ENCODE assay signal across 8 cellular contexts in genomic region chr11:44600739-44601416, GRCh38. TPM values are rescaled to one million over a fixed set of nuclear protein-coding genes. Genes with fewer than 3 reads are reported as not detected.
DNase-seq lines count a peak whose midpoint lies in the region; ATAC-seq and TF ChIP-seq lines count a peak whose summit lies in the region.

No MANE protein-coding gene starts in this region.

- H2BK15ac ChIP-seq in mesenchymal stem cell (ENCODE audit: low read depth, poor library complexity, severe bottlenecking): no peak overlapping the region

- no peak overlapping the region for H2BK120ac ChIP-seq in mesenchymal stem cell (ENCODE audit: low read depth, low read length)

- H3K9me3 Mint-ChIP-seq in effector memory CD8-positive, alpha-beta T cell: no peaks in the 10 kb centered on the region

- no peak overlapping the region for H3K23ac ChIP-seq in mesenchymal stem cell (ENCODE audit: low read length in 2 of 2)

- H3K14ac ChIP-seq in mesenchymal stem cell (ENCODE audit: low read length in 2 of 2): no peak overlapping the region

- H3K9ac ChIP-seq in mesenchymal stem cell (ENCODE audit: low read length): no peak overlapping the region

- WGBS in stomach, 5 donors: 68 to 90% (median 83%) methylated on average over 4 to 11 of the region's 11 CpGs
- WGBS in mesenchymal stem cell: 75% methylated on average over 11 of the region's 11 CpGs

- no peaks in the 10 kb centered on the region for H3K36me3 ChIP-seq in A673 (ENCODE audit: insufficient read depth, low read length, poor library complexity, severe bottlenecking)
- H3K36me3 ChIP-seq in stomach: peaks cover 7 to 54% (median 29%) of the 10 kb centered on the region in 4 donors
- H3K36me3 ChIP-seq in mesenchymal stem cell (ENCODE audit: control insufficient read depth in 1 of 2, insufficient read depth in 2 of 2, low read depth in 1 of 2, low read length in 2 of 2): peaks cover 8 to 86% of the 10 kb centered on the region in 2 experiments

- H3K9me3 ChIP-seq in A673 (ENCODE audit: low read depth, low read length, poor library complexity, severe bottlenecking) (no peaks in the 10 kb centered on the region), stomach (no peaks in the 10 kb centered on the region), mesenchymal stem cell (ENCODE audit: control insufficient read depth, low read length) (no peaks in the 10 kb centered on the region)

- H3K27me3 Mint-ChIP-seq in effector memory CD8-positive, alpha-beta T cell: no peaks in the 10 kb centered on the region

- peak overlapping the region; percentile 60 to 68 for H3K27ac Mint-ChIP-seq in effector memory CD8-positive, alpha-beta T cell

- no peak overlapping the region for H2AFZ ChIP-seq in mesenchymal stem cell (ENCODE audit: low read depth, low read length)

- no peak overlapping the region for H4K91ac ChIP-seq in mesenchymal stem cell (ENCODE audit: low read length)

- no peak overlapping the region for H3K4ac ChIP-seq in mesenchymal stem cell (ENCODE audit: low read depth in 1 of 2, low read length in 2 of 2)

- H3K27me3 ChIP-seq in A673 (replicated peaks; ENCODE audit: insufficient read depth, low read depth, low read length, poor library complexity) (no peaks in the 10 kb centered on the region), stomach (no peaks in the 10 kb centered on the region), mesenchymal stem cell (ENCODE audit: control insufficient read depth in 1 of 2, insufficient read depth in 1 of 2, low read length in 2 of 2) (no peaks in the 10 kb centered on the region)

- H3K36me3 Mint-ChIP-seq in effector memory CD8-positive, alpha-beta T cell (ENCODE audit: insufficient read depth): peaks cover 27% of the 10 kb centered on the region

- DNase-seq in A673 (ENCODE audit: low spot score) (peak; percentile 88), stomach (no peak), HUDEP-2 (lab: John Stamatoyannopoulos, UW; ENCODE audit: unreplicated experiment in 76 of 76) (no peak), mesenchymal stem cell (no peak), 8988T (no peak)
- no peak for DNase-seq in effector memory CD8-positive, alpha-beta T cell

- H3K4me3 ChIP-seq in A673 (ENCODE audit: low read depth, low read length, poor library complexity, severe bottlenecking) (no peak overlapping the region), stomach (no peak overlapping the region), mesenchymal stem cell (ENCODE audit: insufficient read depth in 1 of 2, low read depth in 1 of 2, low read length in 2 of 2) (no peak overlapping the region)

- H2BK5ac ChIP-seq in mesenchymal stem cell (ENCODE audit: low read depth, low read length, poor library complexity, severe bottlenecking): no peak overlapping the region

- H3K18ac ChIP-seq in mesenchymal stem cell (ENCODE audit: low read depth in 1 of 2, low read length in 2 of 2): no peak overlapping the region

- H3K4me1 ChIP-seq in A673 (ENCODE audit: insufficient read depth, low read length, poor library complexity, severe bottlenecking) (peaks cover 15% of the 10 kb centered on the region), stomach (peaks cover 31 to 61% (median 44%) of the 10 kb centered on the region in 4 donors), mesenchymal stem cell (ENCODE audit: control insufficient read depth, insufficient read depth, low read depth, low read length) (peaks cover 40% of the 10 kb centered on the region)

- H2AK5ac ChIP-seq in mesenchymal stem cell (ENCODE audit: low read length, severe bottlenecking): no peak overlapping the region

- peaks cover 58% of the 10 kb centered on the region for H3K79me1 ChIP-seq in mesenchymal stem cell (replicated peaks; ENCODE audit: low read length, poor library complexity, severe bottlenecking)

- H3K27ac ChIP-seq in A673 (ENCODE audit: low read depth, low read length, poor library complexity, severe bottlenecking): no peak overlapping the region
- H3K27ac ChIP-seq in stomach: peak overlapping the region in 2 of 5 donors; percentile 23 to 52
- no peak overlapping the region for H3K27ac ChIP-seq in mesenchymal stem cell (ENCODE audit: low read length, poor library complexity, severe bottlenecking)

- TF ChIP-seq CTCF in A673 (conservative IDR thresholded peaks at IDR 0.05; ENCODE audit: low read depth, low read length): no peak
- TF ChIP-seq CTCF in stomach (IDR thresholded peaks at IDR 0.05): no peak

- no peak overlapping the region for H3K4me3 Mint-ChIP-seq in effector memory CD8-positive, alpha-beta T cell

- intact Hi-C loops in A673 (cut with micrococcal nuclease; ENCODE audit: unreplicated experiment): no loop called here
- intact Hi-C loops in stomach (cut with DNase I; ENCODE audit: low total_unique reads): no loop called here

- ATAC-seq in GM19351 (IDR thresholded peaks at IDR 0.05; ENCODE audit: unreplicated experiment) (peak; percentile 13), HG03520 (IDR thresholded peaks at IDR 0.05; ENCODE audit: unreplicated experiment) (peak; percentile 20)
- no peak for ATAC-seq in effector memory CD8-positive, alpha-beta T cell (replicated peaks)

- no peak overlapping the region for H3K4me2 ChIP-seq in mesenchymal stem cell (ENCODE audit: low read length, poor library complexity, severe bottlenecking)

- CTCF ChIA-PET in A673 (lab: Charles Lee): interaction anchor here (0.7 to 2.0 kb wide), 2 partner anchors 16 to 46 kb away, joined by 3 to 11 read pairs; no protein-coding TSS in a partner anchor

- BruUV-seq in A673 (replicated peaks; lab: Mats Ljungman, UMichigan): no TSS peak

- TF ChIP-seq EP300 in stomach (IDR thresholded peaks at IDR 0.05): no peak

- peaks cover 21 to 29% of the 10 kb centered on the region in 2 donors for H3K4me1 Mint-ChIP-seq in effector memory CD8-positive, alpha-beta T cell (ENCODE audit: low read depth in 2 of 2)

- no peak overlapping the region for H2BK12ac ChIP-seq in mesenchymal stem cell (ENCODE audit: low read length in 2 of 2)

- POLR2A ChIA-PET in A673 (lab: Charles Lee; ENCODE audit: low non-redundant PET): no interaction called here

- no peak overlapping the region for H4K8ac ChIP-seq in mesenchymal stem cell (ENCODE audit: low read length)

- TF ChIP-seq POLR2A in stomach (IDR thresholded peaks at IDR 0.05): no peak

RNA-seq across cellular contexts. Expression of gene CD82, which starts 35.4 kb away (rescaled TPM):
- total RNA-seq in A673 (2021) (8.2 and 16.0 TPM in 2 replicates), stomach (10 to 100 TPM in 4 of 5 donors, under 1 TPM in 1; 0.58 to 49.6 (median 24.6) TPM)
- 10 to 100 TPM in 2 of 3 donors, 1 to 10 TPM in 1; 9.9 to 54.4 (median 45.1) TPM for polyA plus RNA-seq in stomach
- polyA plus RNA-seq in mesenchymal stem cell (2013, experiment 1 of 2): 196 TPM
- 194 TPM for polyA plus RNA-seq in mesenchymal stem cell (2013, experiment 2 of 2)
